13 cellular contexts compared by ENCODE assay signal in genomic region chr16:23785842-23786241, GRCh38. TPM values are rescaled to one million over a fixed set of nuclear protein-coding genes. Genes with fewer than 3 reads are reported as not detected.
"Had no signal": no experiment of that assay in that cellular context is flagged by ENCODE, and none has a peak within 500 bp of the region (broad histone marks: within the 10 kb centered on the region; RNA-seq: fewer than 3 reads in every experiment).

No MANE protein-coding gene starts in this region.

- H3K9ac ChIP-seq: GM23248, KMS-11 had no signal

- H3K9me3 ChIP-seq: HAP-1 had no signal

- H3K4me3 Mint-ChIP-seq: HFFc6 had no signal

- H3K9me3 Mint-ChIP-seq: HFFc6 had no signal

- DNase-seq: GM23248, H7, HFFc6, IMR-90, Karpas-422, KBM-7 had no signal

- FAIRE-seq: HTR-8/SVneo had no signal

- H3K4me1 ChIP-seq: HAP-1 had no signal

- H3K27ac Mint-ChIP-seq: HFFc6 had no signal

- H2AFZ ChIP-seq: GM23248 had no signal

- ATAC-seq: HCT116 had no signal

- H3K27ac ChIP-seq: GM23248, KMS-11 had no signal

- H3K4me3 ChIP-seq: GM23248, HAP-1 had no signal

- H3K4me2 ChIP-seq: KMS-11 had no signal

- H3K36me3 ChIP-seq: HAP-1 had no signal

RNA-seq across cellular contexts. Expression of gene CHP2, which starts 31.0 kb away (rescaled TPM):
- total RNA-seq: GM23248, H4, HFFc6, IMR-90, LHCN-M2 had no signal
- polyA plus RNA-seq: GM23248, IMR-90 had no signal

RNA-seq across cellular contexts. Expression of gene PRKCB, which starts 49.9 kb away (rescaled TPM):
- total RNA-seq: GM23248, HFFc6, HT-29, LHCN-M2 had no signal
- polyA plus RNA-seq: GM23248, IMR-90 had no signal
